Comparison of ENCODE assay signal across 1 cellular context in the genomic region with DNA sequence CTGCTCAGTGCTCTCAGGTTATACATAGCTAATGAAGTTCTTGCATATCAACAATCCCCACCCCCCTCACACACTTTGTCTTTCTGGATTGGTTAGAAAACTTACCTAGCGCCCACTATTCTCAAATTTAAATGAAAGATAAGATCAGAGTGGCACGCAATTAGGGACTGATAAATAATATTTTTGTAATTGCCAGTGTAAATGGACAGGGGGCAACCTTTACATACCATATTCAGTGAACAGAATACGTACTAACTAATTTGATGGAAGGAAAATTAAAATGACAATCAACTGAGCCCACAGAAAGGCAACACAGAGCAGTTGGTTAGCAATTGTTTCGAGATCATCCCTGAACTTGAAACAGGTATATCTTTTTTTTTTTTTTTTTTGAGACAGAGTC.
TF ChIP-seq lines count a peak whose summit lies in the region.

No MANE protein-coding gene starts in this region.

TF ChIP-seq in Ishikawa, 13 proteins besides CTCF, POLR2A, EP300 and RAD21:
- TF ChIP-seq, protein P1, sequence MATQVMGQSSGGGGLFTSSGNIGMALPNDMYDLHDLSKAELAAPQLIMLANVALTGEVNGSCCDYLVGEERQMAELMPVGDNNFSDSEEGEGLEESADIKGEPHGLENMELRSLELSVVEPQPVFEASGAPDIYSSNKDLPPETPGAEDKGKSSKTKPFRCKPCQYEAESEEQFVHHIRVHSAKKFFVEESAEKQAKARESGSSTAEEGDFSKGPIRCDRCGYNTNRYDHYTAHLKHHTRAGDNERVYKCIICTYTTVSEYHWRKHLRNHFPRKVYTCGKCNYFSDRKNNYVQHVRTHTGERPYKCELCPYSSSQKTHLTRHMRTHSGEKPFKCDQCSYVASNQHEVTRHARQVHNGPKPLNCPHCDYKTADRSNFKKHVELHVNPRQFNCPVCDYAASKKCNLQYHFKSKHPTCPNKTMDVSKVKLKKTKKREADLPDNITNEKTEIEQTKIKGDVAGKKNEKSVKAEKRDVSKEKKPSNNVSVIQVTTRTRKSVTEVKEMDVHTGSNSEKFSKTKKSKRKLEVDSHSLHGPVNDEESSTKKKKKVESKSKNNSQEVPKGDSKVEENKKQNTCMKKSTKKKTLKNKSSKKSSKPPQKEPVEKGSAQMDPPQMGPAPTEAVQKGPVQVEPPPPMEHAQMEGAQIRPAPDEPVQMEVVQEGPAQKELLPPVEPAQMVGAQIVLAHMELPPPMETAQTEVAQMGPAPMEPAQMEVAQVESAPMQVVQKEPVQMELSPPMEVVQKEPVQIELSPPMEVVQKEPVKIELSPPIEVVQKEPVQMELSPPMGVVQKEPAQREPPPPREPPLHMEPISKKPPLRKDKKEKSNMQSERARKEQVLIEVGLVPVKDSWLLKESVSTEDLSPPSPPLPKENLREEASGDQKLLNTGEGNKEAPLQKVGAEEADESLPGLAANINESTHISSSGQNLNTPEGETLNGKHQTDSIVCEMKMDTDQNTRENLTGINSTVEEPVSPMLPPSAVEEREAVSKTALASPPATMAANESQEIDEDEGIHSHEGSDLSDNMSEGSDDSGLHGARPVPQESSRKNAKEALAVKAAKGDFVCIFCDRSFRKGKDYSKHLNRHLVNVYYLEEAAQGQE (IDR thresholded peaks at IDR 0.05; ENCODE audit: low read depth): no peak
- TF ChIP-seq YY1 (IDR thresholded peaks at IDR 0.05; ENCODE audit: low read depth): no peak
- TF ChIP-seq EGR1 (IDR thresholded peaks at IDR 0.05): no peak
- TF ChIP-seq, protein P2, sequence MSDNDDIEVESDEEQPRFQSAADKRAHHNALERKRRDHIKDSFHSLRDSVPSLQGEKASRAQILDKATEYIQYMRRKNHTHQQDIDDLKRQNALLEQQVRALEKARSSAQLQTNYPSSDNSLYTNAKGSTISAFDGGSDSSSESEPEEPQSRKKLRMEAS (IDR thresholded peaks at IDR 0.05): no peak
- TF ChIP-seq TEAD4 (IDR thresholded peaks at IDR 0.05): no peak
- TF ChIP-seq TCF12 (IDR thresholded peaks at IDR 0.05; ENCODE audit: low read depth): no peak
- TF ChIP-seq NFIC (IDR thresholded peaks at IDR 0.05): no peak
- no peak for TF ChIP-seq CREB1 (IDR thresholded peaks at IDR 0.05; ENCODE audit: low read depth)
- TF ChIP-seq FOXM1 (IDR thresholded peaks at IDR 0.05; ENCODE audit: borderline replicate concordance, low read depth): no peak
- TF ChIP-seq CEBPB (IDR thresholded peaks at IDR 0.05): no peak
- no peak for TF ChIP-seq ZBTB7A (IDR thresholded peaks at IDR 0.05; ENCODE audit: low read depth)
- TF ChIP-seq TAF1 (IDR thresholded peaks at IDR 0.05; ENCODE audit: low read depth): no peak
- TF ChIP-seq, protein P3, sequence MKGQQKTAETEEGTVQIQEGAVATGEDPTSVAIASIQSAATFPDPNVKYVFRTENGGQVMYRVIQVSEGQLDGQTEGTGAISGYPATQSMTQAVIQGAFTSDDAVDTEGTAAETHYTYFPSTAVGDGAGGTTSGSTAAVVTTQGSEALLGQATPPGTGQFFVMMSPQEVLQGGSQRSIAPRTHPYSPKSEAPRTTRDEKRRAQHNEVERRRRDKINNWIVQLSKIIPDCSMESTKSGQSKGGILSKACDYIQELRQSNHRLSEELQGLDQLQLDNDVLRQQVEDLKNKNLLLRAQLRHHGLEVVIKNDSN (IDR thresholded peaks at IDR 0.05): no peak
